21 cellular contexts compared by ENCODE assay signal in the genomic region with DNA sequence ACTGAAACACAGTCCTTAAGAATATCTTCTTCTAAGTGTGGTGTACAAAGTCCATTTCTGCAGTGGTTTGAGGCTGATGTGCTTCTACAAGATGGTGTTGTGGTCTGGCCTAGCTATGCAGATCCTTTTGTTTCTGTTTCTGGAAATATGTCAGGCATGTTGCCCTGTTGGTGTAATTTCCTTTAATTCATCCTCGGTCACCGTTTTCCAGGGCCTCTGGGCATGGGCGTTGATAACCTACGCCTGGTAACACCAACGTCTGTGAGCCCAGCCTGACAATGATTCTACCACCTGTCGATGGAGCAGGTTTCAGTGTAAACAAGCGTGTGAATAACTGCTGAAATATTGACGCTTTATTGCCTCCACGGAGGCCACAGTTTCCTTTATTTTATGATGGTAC. TPM values are rescaled to one million over a fixed set of nuclear protein-coding genes. Genes with fewer than 3 reads are reported as not detected.
DNase-seq lines count a peak whose midpoint lies in the region; ATAC-seq and TF ChIP-seq lines count a peak whose summit lies in the region.
"Had no signal": no experiment of that assay in that cellular context is flagged by ENCODE, and none has a peak within 500 bp of the region (broad histone marks: within the 10 kb centered on the region; RNA-seq: fewer than 3 reads in every experiment).

No MANE protein-coding gene starts in this region.

- intact Hi-C loops in colonic mucosa (cut with DNase I) = no loop called here

- peak overlapping the region; percentile 2 for H3K27ac ChIP-seq in colonic mucosa
- H3K27ac ChIP-seq in trophoblast cell (ENCODE audit: low read depth, low read length) = no peak overlapping the region
- H3K27ac ChIP-seq: ascending aorta, coronary artery, KMS-11, psoas muscle, uterus had no signal

- no peak overlapping the region for H3K14ac ChIP-seq in trophoblast cell (ENCODE audit: low read length)

- TF ChIP-seq CTCF in colonic mucosa (IDR thresholded peaks at IDR 0.05) = no peak

- no peak overlapping the region for H2AFZ ChIP-seq in trophoblast cell (ENCODE audit: insufficient read depth, low read length, poor library complexity)

- no peak overlapping the region for H3K4ac ChIP-seq in trophoblast cell (ENCODE audit: low read depth, low read length)

- peaks cover 9% of the 10 kb centered on the region for H3K79me1 ChIP-seq in trophoblast cell (ENCODE audit: low read length)

- H2BK120ac ChIP-seq in trophoblast cell (ENCODE audit: insufficient read depth, low read length, poor library complexity) = no peak overlapping the region

- H3K36me3 ChIP-seq in colonic mucosa = no peaks in the 10 kb centered on the region
- H3K36me3 ChIP-seq in trophoblast cell (ENCODE audit: control insufficient read depth in 1 of 2, insufficient read depth in 2 of 2, low read length in 2 of 2) = no peaks in the 10 kb centered on the region
- H3K36me3 ChIP-seq: ascending aorta, uterus had no signal

- no peaks in the 10 kb centered on the region for H3K4me1 ChIP-seq in colonic mucosa
- H3K4me1 ChIP-seq in trophoblast cell (ENCODE audit: control insufficient read depth in 1 of 2, insufficient read depth in 2 of 2, low read length in 2 of 2) = peaks cover 6 to 22% of the 10 kb centered on the region in 2 experiments
- H3K4me1 ChIP-seq: uterus had no signal

- H3K9ac ChIP-seq in colonic mucosa (ENCODE audit: low read depth in 2 of 2, low read length in 2 of 2) = no peak overlapping the region
- no peak overlapping the region for H3K9ac ChIP-seq in trophoblast cell (ENCODE audit: low read length)
- H3K9ac ChIP-seq: KMS-11 had no signal

- no peak overlapping the region for H3K18ac ChIP-seq in trophoblast cell (ENCODE audit: low read length)

- DNase-seq in DMS53 (lab: John Stamatoyannopoulos, UW) (peak; percentile 41), DMS53 treated with DMSO at 0.1 percent for 48 hours (lab: John Stamatoyannopoulos, UW; ENCODE audit: unreplicated experiment) (no peak), NCI-H748 treated with DMSO at 0.1 percent for 48 hours (lab: John Stamatoyannopoulos, UW) (peak; percentile 57), colonic mucosa (peak; percentile 61), trophoblast cell (peak; percentile 27 to 56), NCI-H510A treated with DMSO at 0.1 percent for 48 hours (lab: John Stamatoyannopoulos, UW) (no peak)
- DNase-seq: 8988T; activated CD4-positive, alpha-beta T cell treated with anti-CD3 and anti-CD28 coated beads, Interleukin-2, amount 50 U/mL, for 48 hours; activated naive CD4-positive, alpha-beta T cell treated with anti-CD3 and anti-CD28 coated beads, Interleukin-2, amount 10 ng/mL, durations not matched to agents 7 days and 5 days; COR-L47; foreskin fibroblast; MV-4-11; psoas muscle; stimulated activated CD4-positive, alpha-beta T cell treated with anti-CD3 and anti-CD28 coated beads, Interleukin-4, amount 100 ng/mL, for 24 hours; uterus had no signal

- H3K4me3 ChIP-seq in colonic mucosa (no peak overlapping the region), trophoblast cell (ENCODE audit: low read depth, low read length) (no peak overlapping the region)
- H3K4me3 ChIP-seq: ascending aorta, coronary artery, psoas muscle, uterus had no signal

- no peaks in the 10 kb centered on the region for H3K79me2 ChIP-seq in trophoblast cell (ENCODE audit: control insufficient read depth, insufficient read depth, low read length, poor library complexity)

- no peak overlapping the region for H3K4me2 ChIP-seq in trophoblast cell (ENCODE audit: low read length)
- H3K4me2 ChIP-seq: KMS-11 had no signal

- ATAC-seq in GM18909 (IDR thresholded peaks at IDR 0.05; ENCODE audit: poor library complexity, unreplicated experiment) (no peak), GM18873 (IDR thresholded peaks at IDR 0.05; ENCODE audit: low FRiP score, unreplicated experiment) (no peak)
- ATAC-seq: psoas muscle, WTC11 had no signal

- no peak overlapping the region for H4K8ac ChIP-seq in trophoblast cell (ENCODE audit: low read depth, low read length)

- H3K9me3 ChIP-seq in colonic mucosa (no peaks in the 10 kb centered on the region), trophoblast cell (ENCODE audit: insufficient read depth, low read depth, low read length) (no peaks in the 10 kb centered on the region)
- H3K9me3 ChIP-seq: ascending aorta, psoas muscle, uterus had no signal

- H4K12ac ChIP-seq in trophoblast cell (ENCODE audit: low read depth, low read length) = no peak overlapping the region

- H3K23ac ChIP-seq in trophoblast cell (ENCODE audit: low read length) = no peak overlapping the region

- no peak overlapping the region for H2AK5ac ChIP-seq in trophoblast cell (ENCODE audit: low read length)

- H4K91ac ChIP-seq in trophoblast cell (ENCODE audit: low read depth, low read length) = no peak overlapping the region

- no peaks in the 10 kb centered on the region for H3K27me3 ChIP-seq in colonic mucosa
- H3K27me3 ChIP-seq in trophoblast cell (ENCODE audit: insufficient read depth, low read length) = no peaks in the 10 kb centered on the region
- H3K27me3 ChIP-seq: ascending aorta, uterus had no signal

- H2BK5ac ChIP-seq in trophoblast cell (ENCODE audit: low read depth, low read length, poor library complexity) = no peak overlapping the region

- no CpG with 5 or more reads among the region's 9 CpGs for WGBS in trophoblast cell (ENCODE audit: extremely low coverage, insufficient coverage, insufficient read length)

- H2BK12ac ChIP-seq in trophoblast cell (ENCODE audit: low read length) = no peak overlapping the region

RNA-seq across cellular contexts. Expression of a gene that starts 33.3 kb away (rescaled TPM):
- total RNA-seq in colonic mucosa = 100 to 1,000 TPM; 213 to 232 TPM
- 195 and 197 TPM in 2 replicates for polyA plus RNA-seq in trophoblast cell (2013)

Comparison
In these comparisons a context has a peak if more than half of its experiments do, and no peak if none do; other contexts are left out.
1. DNase-seq: peak in DMS53 (single experiment), NCI-H748 treated with DMSO at 0.1 percent for 48 hours (single experiment), colonic mucosa (single experiment) and trophoblast cell (2 of 2); none in DMS53 treated with DMSO at 0.1 percent for 48 hours (single experiment) and NCI-H510A treated with DMSO at 0.1 percent for 48 hours (single experiment).